In the genomic region with DNA sequence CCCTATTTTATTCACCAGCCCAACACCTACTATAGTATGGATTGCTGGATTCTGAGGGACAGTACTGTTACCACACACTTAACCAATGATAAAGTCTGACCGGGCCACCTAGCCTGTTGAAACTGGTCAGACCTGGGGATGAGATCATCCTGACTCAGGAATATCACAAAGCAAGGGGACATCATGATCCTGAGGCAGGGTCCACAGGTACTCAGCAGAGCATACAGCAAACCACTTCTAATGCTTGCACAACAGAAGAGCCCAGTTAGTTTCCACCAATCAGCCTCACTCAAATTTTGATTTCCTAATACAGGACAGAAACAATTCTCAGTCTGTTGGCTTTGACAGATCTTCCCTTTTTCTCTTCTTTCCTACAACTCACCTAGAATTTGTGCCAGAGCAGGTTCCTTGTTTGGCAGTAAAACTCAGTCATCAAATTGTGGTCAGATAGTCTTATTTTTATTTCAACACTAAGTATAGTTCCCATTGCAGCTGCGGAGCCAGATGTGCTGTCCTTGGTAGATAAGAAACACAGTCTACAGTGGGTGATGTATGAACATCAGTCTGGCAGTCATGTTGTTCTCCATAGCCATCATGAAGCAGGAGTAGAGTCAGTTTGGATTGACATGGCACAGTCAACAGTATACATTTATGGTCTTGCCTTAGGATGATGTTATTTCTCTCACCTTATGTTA, we compare ENCODE assay signal across 25 cellular contexts.
"Had no signal": no experiment of that assay in that cellular context is flagged by ENCODE, and none has a peak within 500 bp of the region (broad histone marks: within the 10 kb centered on the region; RNA-seq: fewer than 3 reads in every experiment).

No MANE protein-coding gene starts in this region.

- H3K9me3 ChIP-seq: adrenal gland, lower lobe of right lung, neutrophil, pancreas, suprapubic skin, vagina had no signal

- H3K27me3 ChIP-seq: adrenal gland, cardiac muscle cell, neutrophil, pancreas, suprapubic skin, vagina had no signal

- H3K4me1 ChIP-seq: adrenal gland, lower lobe of right lung, pancreas, suprapubic skin, vagina had no signal

- ATAC-seq: activated naive CD4-positive, alpha-beta T cell treated with anti-CD3 and anti-CD28 coated beads, Interleukin-2, amount 50 U/mL, for 72 hours; left colon; lower lobe of right lung; pancreas; sciatic nerve; stimulated activated naive CD8-positive, alpha-beta T cell treated with anti-CD3 and anti-CD28 coated beads, Interleukin-15, amount 100 ng/mL, for 72 hours had no signal

- H3K4me3 ChIP-seq: adrenal gland, cardiac muscle cell, lower lobe of right lung, pancreas, smooth muscle cell, suprapubic skin, vagina had no signal

- H3K4me2 ChIP-seq: smooth muscle cell had no signal

- H3K36me3 ChIP-seq: adrenal gland, cardiac muscle cell, lower lobe of right lung, neutrophil, pancreas, suprapubic skin, vagina had no signal

- H3K27ac ChIP-seq: adrenal gland, cardiac muscle cell, lower lobe of right lung, neutrophil, pancreas, suprapubic skin, vagina had no signal

- DNase-seq: activated CD4-positive, alpha-beta memory T cell treated with anti-CD3 and anti-CD28 coated beads for 36 hours; activated gamma-delta T cell treated with Interleukin-2 at 50 U/mL for 16 hours; activated T-cell treated with anti-CD3 and anti-CD28 coated beads for 4 hours; adrenal gland; dermis blood vessel endothelial cell; effector memory CD4-positive, alpha-beta T cell; foreskin melanocyte; glutamatergic neuron; hippocampal formation; islet precursor cell; left colon; lower lobe of right lung; pancreas; stimulated activated CD4-positive, alpha-beta T cell treated with anti-CD3 and anti-CD28 coated beads, Interleukin-4, amount 100 ng/mL, for 1 hour; stimulated activated naive CD8-positive, alpha-beta T cell treated with anti-CD3 and anti-CD28 coated beads, Interleukin-15, amount 100 ng/mL, for 72 hours; T1000; trophoblast cell had no signal

- FAIRE-seq: endothelial cell of umbilical vein, pancreas had no signal
